Comparison of ENCODE assay signal across 1 cellular context in the genomic region with DNA sequence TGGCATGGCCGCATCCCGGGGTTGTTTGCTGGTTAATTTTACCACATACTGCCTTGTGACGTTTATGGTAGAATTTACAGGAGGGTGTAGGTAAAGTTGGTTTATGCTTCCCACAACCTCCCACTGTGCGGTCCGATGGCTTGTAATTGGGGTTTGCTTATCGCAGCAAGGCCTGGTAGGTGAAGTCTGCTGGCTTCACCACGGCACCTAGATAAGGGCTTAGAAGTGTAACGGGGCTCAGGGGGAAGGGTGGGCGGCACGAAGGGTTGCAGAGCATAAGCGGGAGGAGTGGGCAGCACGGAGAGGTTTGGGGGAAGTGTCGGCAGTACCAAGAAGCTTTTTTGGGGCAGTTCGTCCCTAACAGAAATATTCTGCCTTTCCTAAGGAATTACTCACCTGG.
TF ChIP-seq lines count a peak whose summit lies in the region.

No MANE protein-coding gene starts in this region.

TF ChIP-seq in K562, 482 proteins besides CTCF, POLR2A, EP300 and RAD21 (continued from another document and continues in another):
- TF ChIP-seq, protein P1, sequence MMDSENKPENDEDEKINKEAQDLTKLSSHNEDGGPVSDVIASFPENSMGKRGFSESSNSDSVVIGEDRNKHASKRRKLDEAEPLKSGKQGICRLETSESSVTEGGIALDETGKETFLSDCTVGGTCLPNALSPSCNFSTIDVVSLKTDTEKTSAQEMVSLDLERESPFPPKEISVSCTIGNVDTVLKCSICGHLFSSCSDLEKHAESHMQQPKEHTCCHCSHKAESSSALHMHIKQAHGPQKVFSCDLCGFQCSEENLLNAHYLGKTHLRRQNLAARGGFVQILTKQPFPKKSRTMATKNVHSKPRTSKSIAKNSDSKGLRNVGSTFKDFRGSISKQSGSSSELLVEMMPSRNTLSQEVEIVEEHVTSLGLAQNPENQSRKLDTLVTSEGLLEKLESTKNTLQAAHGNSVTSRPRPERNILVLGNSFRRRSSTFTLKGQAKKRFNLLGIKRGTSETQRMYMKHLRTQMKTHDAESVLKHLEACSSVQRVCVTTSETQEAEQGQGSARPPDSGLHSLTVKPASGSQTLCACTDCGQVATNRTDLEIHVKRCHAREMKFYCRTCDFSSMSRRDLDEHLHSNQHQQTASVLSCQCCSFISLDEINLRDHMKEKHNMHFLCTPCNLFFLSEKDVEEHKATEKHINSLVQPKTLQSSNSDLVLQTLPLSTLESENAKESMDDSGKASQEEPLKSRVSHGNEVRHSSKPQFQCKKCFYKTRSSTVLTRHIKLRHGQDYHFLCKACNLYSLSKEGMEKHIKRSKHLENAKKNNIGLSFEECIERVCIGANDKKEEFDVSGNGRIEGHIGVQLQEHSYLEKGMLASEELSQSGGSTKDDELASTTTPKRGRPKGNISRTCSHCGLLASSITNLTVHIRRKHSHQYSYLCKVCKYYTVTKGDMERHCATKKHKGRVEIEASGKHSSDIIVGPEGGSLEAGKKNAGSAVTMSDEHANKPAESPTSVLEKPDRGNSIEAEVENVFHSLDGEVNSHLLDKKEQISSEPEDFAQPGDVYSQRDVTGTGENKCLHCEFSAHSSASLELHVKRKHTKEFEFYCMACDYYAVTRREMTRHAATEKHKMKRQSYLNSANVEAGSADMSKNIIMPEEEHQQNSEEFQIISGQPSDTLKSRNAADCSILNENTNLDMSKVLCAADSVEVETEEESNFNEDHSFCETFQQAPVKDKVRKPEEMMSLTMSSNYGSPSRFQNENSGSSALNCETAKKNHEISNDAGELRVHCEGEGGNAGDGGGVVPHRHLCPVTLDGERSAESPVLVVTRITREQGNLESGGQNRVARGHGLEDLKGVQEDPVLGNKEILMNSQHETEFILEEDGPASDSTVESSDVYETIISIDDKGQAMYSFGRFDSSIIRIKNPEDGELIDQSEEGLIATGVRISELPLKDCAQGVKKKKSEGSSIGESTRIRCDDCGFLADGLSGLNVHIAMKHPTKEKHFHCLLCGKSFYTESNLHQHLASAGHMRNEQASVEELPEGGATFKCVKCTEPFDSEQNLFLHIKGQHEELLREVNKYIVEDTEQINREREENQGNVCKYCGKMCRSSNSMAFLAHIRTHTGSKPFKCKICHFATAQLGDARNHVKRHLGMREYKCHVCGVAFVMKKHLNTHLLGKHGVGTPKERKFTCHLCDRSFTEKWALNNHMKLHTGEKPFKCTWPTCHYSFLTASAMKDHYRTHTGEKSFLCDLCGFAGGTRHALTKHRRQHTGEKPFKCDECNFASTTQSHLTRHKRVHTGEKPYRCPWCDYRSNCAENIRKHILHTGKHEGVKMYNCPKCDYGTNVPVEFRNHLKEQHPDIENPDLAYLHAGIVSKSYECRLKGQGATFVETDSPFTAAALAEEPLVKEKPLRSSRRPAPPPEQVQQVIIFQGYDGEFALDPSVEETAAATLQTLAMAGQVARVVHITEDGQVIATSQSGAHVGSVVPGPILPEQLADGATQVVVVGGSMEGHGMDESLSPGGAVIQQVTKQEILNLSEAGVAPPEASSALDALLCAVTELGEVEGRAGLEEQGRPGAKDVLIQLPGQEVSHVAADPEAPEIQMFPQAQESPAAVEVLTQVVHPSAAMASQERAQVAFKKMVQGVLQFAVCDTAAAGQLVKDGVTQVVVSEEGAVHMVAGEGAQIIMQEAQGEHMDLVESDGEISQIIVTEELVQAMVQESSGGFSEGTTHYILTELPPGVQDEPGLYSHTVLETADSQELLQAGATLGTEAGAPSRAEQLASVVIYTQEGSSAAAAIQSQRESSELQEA (IDR thresholded peaks at IDR 0.05; ENCODE audit: low read depth) = no peak
- TF ChIP-seq PHTF2 (CRISPR knock-in tag; IDR thresholded peaks at IDR 0.05) (no peak), GATAD2A (IDR thresholded peaks at IDR 0.05) (no peak), GABPA (tag; conservative IDR thresholded peaks at IDR 0.05; ENCODE audit: low read depth) (no peak), ZNF354B (CRISPR knock-in tag; IDR thresholded peaks at IDR 0.05) (no peak), SMARCA4 (IDR thresholded peaks at IDR 0.05) (0 out of 2 replicates have a peak, but pooled peaks have one; percentile 34), ZNF699 (CRISPR knock-in tag; IDR thresholded peaks at IDR 0.05; ENCODE audit: insufficient replicate concordance) (no peak), ELF4 (CRISPR knock-in tag; IDR thresholded peaks at IDR 0.05) (no peak), POLR2H (tag; IDR thresholded peaks at IDR 0.05; ENCODE audit: low read depth) (no peak), CBFA2T3 (IDR thresholded peaks at IDR 0.05) (peak; percentile 83), TOE1 (IDR thresholded peaks at IDR 0.05; ENCODE audit: borderline replicate concordance) (no peak), TOE1 (CRISPR knock-in tag; IDR thresholded peaks at IDR 0.05; ENCODE audit: borderline replicate concordance, low read depth) (no peak), SIN3A (IDR thresholded peaks at IDR 0.05; ENCODE audit: borderline replicate concordance in 2 of 2, control insufficient read depth in 1 of 2, low read depth in 2 of 2, low read length in 2 of 2) (no peak), MCM2 (IDR thresholded peaks at IDR 0.05; ENCODE audit: low read depth) (no peak), PML (IDR thresholded peaks at IDR 0.05; ENCODE audit: low read length) (no peak), FOXJ2 (tag; IDR thresholded peaks at IDR 0.05) (no peak), SMARCE1 (IDR thresholded peaks at IDR 0.05) (0 out of 2 replicates have a peak, but pooled peaks have one; percentile 43), HMGN3 (IDR thresholded peaks at IDR 0.05; ENCODE audit: borderline replicate concordance, extremely low read depth, insufficient read length, low read depth, low read length) (no peak), EGR1 (conservative IDR thresholded peaks at IDR 0.05) (peak; percentile 60; the same call in 1 of the 2 replicates), MTA1 (IDR thresholded peaks at IDR 0.05; ENCODE audit: borderline replicate concordance) (no peak), TCF7L2 (IDR thresholded peaks at IDR 0.05; ENCODE audit: low read depth, low read length) (no peak), TAF15 (IDR thresholded peaks at IDR 0.05; ENCODE audit: low read depth, low read length) (no peak), TCF3 (CRISPR knock-in tag; IDR thresholded peaks at IDR 0.05) (peak; percentile 70), SOX6 (IDR thresholded peaks at IDR 0.05) (no peak), PHB (CRISPR knock-in tag; IDR thresholded peaks at IDR 0.05) (no peak), FOXP1 (CRISPR knock-in tag; IDR thresholded peaks at IDR 0.05) (no peak), ETV5 (CRISPR knock-in tag; IDR thresholded peaks at IDR 0.05; ENCODE audit: low read depth) (no peak), NFE2L1 (tag; IDR thresholded peaks at IDR 0.05; ENCODE audit: borderline replicate concordance, low read depth) (no peak), ZC3H11A (IDR thresholded peaks at IDR 0.05; ENCODE audit: low read depth, low read length) (no peak)
- TF ChIP-seq, protein P2, sequence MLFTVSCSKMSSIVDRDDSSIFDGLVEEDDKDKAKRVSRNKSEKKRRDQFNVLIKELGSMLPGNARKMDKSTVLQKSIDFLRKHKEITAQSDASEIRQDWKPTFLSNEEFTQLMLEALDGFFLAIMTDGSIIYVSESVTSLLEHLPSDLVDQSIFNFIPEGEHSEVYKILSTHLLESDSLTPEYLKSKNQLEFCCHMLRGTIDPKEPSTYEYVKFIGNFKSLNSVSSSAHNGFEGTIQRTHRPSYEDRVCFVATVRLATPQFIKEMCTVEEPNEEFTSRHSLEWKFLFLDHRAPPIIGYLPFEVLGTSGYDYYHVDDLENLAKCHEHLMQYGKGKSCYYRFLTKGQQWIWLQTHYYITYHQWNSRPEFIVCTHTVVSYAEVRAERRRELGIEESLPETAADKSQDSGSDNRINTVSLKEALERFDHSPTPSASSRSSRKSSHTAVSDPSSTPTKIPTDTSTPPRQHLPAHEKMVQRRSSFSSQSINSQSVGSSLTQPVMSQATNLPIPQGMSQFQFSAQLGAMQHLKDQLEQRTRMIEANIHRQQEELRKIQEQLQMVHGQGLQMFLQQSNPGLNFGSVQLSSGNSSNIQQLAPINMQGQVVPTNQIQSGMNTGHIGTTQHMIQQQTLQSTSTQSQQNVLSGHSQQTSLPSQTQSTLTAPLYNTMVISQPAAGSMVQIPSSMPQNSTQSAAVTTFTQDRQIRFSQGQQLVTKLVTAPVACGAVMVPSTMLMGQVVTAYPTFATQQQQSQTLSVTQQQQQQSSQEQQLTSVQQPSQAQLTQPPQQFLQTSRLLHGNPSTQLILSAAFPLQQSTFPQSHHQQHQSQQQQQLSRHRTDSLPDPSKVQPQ (CRISPR knock-in tag; IDR thresholded peaks at IDR 0.05; ENCODE audit: borderline replicate concordance) = no peak
- TF ChIP-seq, protein P3, sequence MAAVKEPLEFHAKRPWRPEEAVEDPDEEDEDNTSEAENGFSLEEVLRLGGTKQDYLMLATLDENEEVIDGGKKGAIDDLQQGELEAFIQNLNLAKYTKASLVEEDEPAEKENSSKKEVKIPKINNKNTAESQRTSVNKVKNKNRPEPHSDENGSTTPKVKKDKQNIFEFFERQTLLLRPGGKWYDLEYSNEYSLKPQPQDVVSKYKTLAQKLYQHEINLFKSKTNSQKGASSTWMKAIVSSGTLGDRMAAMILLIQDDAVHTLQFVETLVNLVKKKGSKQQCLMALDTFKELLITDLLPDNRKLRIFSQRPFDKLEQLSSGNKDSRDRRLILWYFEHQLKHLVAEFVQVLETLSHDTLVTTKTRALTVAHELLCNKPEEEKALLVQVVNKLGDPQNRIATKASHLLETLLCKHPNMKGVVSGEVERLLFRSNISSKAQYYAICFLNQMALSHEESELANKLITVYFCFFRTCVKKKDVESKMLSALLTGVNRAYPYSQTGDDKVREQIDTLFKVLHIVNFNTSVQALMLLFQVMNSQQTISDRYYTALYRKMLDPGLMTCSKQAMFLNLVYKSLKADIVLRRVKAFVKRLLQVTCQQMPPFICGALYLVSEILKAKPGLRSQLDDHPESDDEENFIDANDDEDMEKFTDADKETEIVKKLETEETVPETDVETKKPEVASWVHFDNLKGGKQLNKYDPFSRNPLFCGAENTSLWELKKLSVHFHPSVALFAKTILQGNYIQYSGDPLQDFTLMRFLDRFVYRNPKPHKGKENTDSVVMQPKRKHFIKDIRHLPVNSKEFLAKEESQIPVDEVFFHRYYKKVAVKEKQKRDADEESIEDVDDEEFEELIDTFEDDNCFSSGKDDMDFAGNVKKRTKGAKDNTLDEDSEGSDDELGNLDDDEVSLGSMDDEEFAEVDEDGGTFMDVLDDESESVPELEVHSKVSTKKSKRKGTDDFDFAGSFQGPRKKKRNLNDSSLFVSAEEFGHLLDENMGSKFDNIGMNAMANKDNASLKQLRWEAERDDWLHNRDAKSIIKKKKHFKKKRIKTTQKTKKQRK (IDR thresholded peaks at IDR 0.05; ENCODE audit: borderline replicate concordance, low read depth, low read length) = no peak
- TF ChIP-seq, protein P4, sequence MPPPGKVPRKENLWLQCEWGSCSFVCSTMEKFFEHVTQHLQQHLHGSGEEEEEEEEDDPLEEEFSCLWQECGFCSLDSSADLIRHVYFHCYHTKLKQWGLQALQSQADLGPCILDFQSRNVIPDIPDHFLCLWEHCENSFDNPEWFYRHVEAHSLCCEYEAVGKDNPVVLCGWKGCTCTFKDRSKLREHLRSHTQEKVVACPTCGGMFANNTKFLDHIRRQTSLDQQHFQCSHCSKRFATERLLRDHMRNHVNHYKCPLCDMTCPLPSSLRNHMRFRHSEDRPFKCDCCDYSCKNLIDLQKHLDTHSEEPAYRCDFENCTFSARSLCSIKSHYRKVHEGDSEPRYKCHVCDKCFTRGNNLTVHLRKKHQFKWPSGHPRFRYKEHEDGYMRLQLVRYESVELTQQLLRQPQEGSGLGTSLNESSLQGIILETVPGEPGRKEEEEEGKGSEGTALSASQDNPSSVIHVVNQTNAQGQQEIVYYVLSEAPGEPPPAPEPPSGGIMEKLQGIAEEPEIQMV (tag; conservative IDR thresholded peaks at IDR 0.05; ENCODE audit: low read depth) = no peak
- TF ChIP-seq, protein P5, sequence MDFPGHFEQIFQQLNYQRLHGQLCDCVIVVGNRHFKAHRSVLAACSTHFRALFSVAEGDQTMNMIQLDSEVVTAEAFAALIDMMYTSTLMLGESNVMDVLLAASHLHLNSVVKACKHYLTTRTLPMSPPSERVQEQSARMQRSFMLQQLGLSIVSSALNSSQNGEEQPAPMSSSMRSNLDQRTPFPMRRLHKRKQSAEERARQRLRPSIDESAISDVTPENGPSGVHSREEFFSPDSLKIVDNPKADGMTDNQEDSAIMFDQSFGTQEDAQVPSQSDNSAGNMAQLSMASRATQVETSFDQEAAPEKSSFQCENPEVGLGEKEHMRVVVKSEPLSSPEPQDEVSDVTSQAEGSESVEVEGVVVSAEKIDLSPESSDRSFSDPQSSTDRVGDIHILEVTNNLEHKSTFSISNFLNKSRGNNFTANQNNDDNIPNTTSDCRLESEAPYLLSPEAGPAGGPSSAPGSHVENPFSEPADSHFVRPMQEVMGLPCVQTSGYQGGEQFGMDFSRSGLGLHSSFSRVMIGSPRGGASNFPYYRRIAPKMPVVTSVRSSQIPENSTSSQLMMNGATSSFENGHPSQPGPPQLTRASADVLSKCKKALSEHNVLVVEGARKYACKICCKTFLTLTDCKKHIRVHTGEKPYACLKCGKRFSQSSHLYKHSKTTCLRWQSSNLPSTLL (IDR thresholded peaks at IDR 0.05) = no peak
- TF ChIP-seq, protein P6, sequence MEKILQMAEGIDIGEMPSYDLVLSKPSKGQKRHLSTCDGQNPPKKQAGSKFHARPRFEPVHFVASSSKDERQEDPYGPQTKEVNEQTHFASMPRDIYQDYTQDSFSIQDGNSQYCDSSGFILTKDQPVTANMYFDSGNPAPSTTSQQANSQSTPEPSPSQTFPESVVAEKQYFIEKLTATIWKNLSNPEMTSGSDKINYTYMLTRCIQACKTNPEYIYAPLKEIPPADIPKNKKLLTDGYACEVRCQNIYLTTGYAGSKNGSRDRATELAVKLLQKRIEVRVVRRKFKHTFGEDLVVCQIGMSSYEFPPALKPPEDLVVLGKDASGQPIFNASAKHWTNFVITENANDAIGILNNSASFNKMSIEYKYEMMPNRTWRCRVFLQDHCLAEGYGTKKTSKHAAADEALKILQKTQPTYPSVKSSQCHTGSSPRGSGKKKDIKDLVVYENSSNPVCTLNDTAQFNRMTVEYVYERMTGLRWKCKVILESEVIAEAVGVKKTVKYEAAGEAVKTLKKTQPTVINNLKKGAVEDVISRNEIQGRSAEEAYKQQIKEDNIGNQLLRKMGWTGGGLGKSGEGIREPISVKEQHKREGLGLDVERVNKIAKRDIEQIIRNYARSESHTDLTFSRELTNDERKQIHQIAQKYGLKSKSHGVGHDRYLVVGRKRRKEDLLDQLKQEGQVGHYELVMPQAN (IDR thresholded peaks at IDR 0.05; ENCODE audit: borderline replicate concordance) = no peak
- TF ChIP-seq, protein P7, sequence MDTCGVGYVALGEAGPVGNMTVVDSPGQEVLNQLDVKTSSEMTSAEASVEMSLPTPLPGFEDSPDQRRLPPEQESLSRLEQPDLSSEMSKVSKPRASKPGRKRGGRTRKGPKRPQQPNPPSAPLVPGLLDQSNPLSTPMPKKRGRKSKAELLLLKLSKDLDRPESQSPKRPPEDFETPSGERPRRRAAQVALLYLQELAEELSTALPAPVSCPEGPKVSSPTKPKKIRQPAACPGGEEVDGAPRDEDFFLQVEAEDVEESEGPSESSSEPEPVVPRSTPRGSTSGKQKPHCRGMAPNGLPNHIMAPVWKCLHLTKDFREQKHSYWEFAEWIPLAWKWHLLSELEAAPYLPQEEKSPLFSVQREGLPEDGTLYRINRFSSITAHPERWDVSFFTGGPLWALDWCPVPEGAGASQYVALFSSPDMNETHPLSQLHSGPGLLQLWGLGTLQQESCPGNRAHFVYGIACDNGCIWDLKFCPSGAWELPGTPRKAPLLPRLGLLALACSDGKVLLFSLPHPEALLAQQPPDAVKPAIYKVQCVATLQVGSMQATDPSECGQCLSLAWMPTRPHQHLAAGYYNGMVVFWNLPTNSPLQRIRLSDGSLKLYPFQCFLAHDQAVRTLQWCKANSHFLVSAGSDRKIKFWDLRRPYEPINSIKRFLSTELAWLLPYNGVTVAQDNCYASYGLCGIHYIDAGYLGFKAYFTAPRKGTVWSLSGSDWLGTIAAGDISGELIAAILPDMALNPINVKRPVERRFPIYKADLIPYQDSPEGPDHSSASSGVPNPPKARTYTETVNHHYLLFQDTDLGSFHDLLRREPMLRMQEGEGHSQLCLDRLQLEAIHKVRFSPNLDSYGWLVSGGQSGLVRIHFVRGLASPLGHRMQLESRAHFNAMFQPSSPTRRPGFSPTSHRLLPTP (IDR thresholded peaks at IDR 0.05; ENCODE audit: borderline replicate concordance, extremely low read depth, insufficient read length) = no peak
